Comparison of ENCODE assay signal across 1 cellular context in genomic region chr16:66621973-66622372, GRCh38.
TF ChIP-seq lines count a peak whose summit lies in the region.

No MANE protein-coding gene starts in this region.

TF ChIP-seq in GM23338, 12 proteins besides CTCF, POLR2A, EP300 and RAD21 (continued from another document):
- TF ChIP-seq, protein P1, sequence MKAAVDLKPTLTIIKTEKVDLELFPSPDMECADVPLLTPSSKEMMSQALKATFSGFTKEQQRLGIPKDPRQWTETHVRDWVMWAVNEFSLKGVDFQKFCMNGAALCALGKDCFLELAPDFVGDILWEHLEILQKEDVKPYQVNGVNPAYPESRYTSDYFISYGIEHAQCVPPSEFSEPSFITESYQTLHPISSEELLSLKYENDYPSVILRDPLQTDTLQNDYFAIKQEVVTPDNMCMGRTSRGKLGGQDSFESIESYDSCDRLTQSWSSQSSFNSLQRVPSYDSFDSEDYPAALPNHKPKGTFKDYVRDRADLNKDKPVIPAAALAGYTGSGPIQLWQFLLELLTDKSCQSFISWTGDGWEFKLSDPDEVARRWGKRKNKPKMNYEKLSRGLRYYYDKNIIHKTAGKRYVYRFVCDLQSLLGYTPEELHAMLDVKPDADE (IDR thresholded peaks at IDR 0.05): no peak
- no peak for TF ChIP-seq NANOG (IDR thresholded peaks at IDR 0.05; ENCODE audit: borderline replicate concordance)
- TF ChIP-seq JUNB (IDR thresholded peaks at IDR 0.05; ENCODE audit: unreplicated experiment): no peak
- TF ChIP-seq, protein P2, sequence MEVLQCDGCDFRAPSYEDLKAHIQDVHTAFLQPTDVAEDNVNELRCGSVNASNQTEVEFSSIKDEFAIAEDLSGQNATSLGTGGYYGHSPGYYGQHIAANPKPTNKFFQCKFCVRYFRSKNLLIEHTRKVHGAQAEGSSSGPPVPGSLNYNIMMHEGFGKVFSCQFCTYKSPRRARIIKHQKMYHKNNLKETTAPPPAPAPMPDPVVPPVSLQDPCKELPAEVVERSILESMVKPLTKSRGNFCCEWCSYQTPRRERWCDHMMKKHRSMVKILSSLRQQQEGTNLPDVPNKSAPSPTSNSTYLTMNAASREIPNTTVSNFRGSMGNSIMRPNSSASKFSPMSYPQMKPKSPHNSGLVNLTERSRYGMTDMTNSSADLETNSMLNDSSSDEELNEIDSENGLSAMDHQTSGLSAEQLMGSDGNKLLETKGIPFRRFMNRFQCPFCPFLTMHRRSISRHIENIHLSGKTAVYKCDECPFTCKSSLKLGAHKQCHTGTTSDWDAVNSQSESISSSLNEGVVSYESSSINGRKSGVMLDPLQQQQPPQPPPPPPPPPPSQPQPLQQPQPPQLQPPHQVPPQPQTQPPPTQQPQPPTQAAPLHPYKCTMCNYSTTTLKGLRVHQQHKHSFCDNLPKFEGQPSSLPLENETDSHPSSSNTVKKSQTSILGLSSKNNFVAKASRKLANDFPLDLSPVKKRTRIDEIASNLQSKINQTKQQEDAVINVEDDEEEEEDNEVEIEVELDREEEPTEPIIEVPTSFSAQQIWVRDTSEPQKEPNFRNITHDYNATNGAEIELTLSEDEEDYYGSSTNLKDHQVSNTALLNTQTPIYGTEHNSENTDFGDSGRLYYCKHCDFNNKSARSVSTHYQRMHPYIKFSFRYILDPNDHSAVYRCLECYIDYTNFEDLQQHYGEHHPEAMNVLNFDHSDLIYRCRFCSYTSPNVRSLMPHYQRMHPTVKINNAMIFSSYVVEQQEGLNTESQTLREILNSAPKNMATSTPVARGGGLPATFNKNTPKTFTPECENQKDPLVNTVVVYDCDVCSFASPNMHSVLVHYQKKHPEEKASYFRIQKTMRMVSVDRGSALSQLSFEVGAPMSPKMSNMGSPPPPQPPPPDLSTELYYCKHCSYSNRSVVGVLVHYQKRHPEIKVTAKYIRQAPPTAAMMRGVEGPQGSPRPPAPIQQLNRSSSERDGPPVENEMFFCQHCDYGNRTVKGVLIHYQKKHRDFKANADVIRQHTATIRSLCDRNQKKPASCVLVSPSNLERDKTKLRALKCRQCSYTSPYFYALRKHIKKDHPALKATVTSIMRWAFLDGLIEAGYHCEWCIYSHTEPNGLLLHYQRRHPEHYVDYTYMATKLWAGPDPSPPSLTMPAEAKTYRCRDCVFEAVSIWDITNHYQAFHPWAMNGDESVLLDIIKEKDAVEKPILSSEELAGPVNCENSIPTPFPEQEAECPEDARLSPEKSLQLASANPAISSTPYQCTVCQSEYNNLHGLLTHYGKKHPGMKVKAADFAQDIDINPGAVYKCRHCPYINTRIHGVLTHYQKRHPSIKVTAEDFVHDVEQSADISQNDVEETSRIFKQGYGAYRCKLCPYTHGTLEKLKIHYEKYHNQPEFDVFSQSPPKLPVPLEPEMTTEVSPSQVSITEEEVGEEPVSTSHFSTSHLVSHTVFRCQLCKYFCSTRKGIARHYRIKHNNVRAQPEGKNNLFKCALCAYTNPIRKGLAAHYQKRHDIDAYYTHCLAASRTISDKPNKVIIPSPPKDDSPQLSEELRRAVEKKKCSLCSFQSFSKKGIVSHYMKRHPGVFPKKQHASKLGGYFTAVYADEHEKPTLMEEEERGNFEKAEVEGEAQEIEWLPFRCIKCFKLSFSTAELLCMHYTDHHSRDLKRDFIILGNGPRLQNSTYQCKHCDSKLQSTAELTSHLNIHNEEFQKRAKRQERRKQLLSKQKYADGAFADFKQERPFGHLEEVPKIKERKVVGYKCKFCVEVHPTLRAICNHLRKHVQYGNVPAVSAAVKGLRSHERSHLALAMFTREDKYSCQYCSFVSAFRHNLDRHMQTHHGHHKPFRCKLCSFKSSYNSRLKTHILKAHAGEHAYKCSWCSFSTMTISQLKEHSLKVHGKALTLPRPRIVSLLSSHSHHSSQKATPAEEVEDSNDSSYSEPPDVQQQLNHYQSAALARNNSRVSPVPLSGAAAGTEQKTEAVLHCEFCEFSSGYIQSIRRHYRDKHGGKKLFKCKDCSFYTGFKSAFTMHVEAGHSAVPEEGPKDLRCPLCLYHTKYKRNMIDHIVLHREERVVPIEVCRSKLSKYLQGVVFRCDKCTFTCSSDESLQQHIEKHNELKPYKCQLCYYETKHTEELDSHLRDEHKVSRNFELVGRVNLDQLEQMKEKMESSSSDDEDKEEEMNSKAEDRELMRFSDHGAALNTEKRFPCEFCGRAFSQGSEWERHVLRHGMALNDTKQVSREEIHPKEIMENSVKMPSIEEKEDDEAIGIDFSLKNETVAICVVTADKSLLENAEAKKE (CRISPR knock-in tag; IDR thresholded peaks at IDR 0.05): no peak
- TF ChIP-seq STAT1 (IDR thresholded peaks at IDR 0.05; ENCODE audit: unreplicated experiment): no peak
